Comparison of ENCODE assay signal across 3 cellular contexts in the genomic region with DNA sequence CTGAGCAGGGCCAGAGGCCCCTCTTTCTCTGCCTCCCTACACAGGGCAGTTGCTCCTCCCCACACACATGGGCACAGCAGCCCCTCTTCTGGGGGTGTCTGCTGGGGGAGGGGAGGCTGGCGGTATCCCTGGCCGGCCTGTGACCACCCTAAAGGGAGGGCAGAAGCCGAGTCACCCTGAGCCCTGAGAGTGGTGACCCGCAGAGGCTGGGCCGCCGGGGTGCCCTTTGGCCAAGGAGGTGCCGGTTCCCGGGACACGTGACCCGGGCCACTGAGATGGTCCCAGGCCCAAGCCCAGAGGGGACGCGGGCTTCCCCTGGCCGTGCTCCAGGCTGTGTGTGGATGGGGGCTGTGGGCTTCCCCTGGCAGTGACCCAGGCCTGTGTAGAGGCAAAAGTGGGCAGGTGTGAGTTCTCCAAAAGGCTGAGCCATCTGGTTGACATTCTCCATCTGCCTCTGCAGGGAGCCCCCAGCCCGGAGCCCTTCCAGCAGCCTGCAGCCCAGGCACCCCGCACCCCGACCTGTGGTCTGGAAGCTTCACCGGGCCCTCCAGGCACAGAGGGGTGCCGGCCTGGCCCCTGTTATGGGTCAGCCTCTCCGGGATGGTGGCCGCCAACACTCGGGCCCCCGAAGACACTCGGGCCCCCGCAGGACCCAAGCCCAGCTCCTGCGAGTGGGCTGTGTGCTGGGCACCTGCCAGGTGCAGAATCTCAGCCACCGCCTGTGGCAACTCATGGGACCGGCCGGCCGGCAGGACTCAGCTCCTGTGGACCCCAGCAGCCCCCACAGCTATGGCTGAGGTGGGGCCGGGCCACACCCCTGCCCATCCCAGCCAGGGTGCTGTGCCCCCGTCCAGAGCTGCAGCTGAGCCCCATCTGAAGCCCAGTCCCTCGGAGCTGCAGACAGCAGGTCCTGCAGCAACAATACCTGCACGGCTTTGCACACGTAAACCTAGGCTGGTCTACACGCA.
TF ChIP-seq lines count a peak whose summit lies in the region.

No MANE protein-coding gene starts in this region.

TF ChIP-seq in SK-N-SH, 30 proteins besides CTCF, POLR2A, EP300 and RAD21 (continued from another document and continues in another):
- TF ChIP-seq, protein P1, sequence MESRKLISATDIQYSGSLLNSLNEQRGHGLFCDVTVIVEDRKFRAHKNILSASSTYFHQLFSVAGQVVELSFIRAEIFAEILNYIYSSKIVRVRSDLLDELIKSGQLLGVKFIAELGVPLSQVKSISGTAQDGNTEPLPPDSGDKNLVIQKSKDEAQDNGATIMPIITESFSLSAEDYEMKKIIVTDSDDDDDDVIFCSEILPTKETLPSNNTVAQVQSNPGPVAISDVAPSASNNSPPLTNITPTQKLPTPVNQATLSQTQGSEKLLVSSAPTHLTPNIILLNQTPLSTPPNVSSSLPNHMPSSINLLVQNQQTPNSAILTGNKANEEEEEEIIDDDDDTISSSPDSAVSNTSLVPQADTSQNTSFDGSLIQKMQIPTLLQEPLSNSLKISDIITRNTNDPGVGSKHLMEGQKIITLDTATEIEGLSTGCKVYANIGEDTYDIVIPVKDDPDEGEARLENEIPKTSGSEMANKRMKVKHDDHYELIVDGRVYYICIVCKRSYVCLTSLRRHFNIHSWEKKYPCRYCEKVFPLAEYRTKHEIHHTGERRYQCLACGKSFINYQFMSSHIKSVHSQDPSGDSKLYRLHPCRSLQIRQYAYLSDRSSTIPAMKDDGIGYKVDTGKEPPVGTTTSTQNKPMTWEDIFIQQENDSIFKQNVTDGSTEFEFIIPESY (IDR thresholded peaks at IDR 0.05; ENCODE audit: borderline replicate concordance, low read depth) = no peak
- TF ChIP-seq CHD2 (IDR thresholded peaks at IDR 0.05; ENCODE audit: low read length, partially characterized antibody) (no peak), MEF2A (IDR thresholded peaks at IDR 0.05; ENCODE audit: borderline replicate concordance, low read depth) (no peak), ELF1 (IDR thresholded peaks at IDR 0.05) (no peak)
- TF ChIP-seq, protein P2, sequence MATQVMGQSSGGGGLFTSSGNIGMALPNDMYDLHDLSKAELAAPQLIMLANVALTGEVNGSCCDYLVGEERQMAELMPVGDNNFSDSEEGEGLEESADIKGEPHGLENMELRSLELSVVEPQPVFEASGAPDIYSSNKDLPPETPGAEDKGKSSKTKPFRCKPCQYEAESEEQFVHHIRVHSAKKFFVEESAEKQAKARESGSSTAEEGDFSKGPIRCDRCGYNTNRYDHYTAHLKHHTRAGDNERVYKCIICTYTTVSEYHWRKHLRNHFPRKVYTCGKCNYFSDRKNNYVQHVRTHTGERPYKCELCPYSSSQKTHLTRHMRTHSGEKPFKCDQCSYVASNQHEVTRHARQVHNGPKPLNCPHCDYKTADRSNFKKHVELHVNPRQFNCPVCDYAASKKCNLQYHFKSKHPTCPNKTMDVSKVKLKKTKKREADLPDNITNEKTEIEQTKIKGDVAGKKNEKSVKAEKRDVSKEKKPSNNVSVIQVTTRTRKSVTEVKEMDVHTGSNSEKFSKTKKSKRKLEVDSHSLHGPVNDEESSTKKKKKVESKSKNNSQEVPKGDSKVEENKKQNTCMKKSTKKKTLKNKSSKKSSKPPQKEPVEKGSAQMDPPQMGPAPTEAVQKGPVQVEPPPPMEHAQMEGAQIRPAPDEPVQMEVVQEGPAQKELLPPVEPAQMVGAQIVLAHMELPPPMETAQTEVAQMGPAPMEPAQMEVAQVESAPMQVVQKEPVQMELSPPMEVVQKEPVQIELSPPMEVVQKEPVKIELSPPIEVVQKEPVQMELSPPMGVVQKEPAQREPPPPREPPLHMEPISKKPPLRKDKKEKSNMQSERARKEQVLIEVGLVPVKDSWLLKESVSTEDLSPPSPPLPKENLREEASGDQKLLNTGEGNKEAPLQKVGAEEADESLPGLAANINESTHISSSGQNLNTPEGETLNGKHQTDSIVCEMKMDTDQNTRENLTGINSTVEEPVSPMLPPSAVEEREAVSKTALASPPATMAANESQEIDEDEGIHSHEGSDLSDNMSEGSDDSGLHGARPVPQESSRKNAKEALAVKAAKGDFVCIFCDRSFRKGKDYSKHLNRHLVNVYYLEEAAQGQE (IDR thresholded peaks at IDR 0.05; ENCODE audit: low read depth, low read length) = no peak
- TF ChIP-seq, protein P3, sequence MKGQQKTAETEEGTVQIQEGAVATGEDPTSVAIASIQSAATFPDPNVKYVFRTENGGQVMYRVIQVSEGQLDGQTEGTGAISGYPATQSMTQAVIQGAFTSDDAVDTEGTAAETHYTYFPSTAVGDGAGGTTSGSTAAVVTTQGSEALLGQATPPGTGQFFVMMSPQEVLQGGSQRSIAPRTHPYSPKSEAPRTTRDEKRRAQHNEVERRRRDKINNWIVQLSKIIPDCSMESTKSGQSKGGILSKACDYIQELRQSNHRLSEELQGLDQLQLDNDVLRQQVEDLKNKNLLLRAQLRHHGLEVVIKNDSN (IDR thresholded peaks at IDR 0.05; ENCODE audit: borderline replicate concordance, low read depth) = no peak

TF ChIP-seq in SK-N-SH treated with all-trans-retinoic acid at 6 μM for 48 hours, 23 proteins besides CTCF, POLR2A, EP300 and RAD21 (continued from another document):
- TF ChIP-seq, protein P4, sequence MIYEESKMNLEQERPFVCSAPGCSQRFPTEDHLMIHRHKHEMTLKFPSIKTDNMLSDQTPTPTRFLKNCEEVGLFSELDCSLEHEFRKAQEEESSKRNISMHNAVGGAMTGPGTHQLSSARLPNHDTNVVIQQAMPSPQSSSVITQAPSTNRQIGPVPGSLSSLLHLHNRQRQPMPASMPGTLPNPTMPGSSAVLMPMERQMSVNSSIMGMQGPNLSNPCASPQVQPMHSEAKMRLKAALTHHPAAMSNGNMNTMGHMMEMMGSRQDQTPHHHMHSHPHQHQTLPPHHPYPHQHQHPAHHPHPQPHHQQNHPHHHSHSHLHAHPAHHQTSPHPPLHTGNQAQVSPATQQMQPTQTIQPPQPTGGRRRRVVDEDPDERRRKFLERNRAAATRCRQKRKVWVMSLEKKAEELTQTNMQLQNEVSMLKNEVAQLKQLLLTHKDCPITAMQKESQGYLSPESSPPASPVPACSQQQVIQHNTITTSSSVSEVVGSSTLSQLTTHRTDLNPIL (CRISPR knock-in tag; IDR thresholded peaks at IDR 0.05; ENCODE audit: low read depth) = no peak
- no peak for TF ChIP-seq ARNTL (CRISPR knock-in tag; IDR thresholded peaks at IDR 0.05; ENCODE audit: borderline replicate concordance, low read depth)
- no peak for TF ChIP-seq ZNF565 (CRISPR knock-in tag; conservative IDR thresholded peaks at IDR 0.05; ENCODE audit: low read depth)
- TF ChIP-seq TOX (CRISPR knock-in tag; IDR thresholded peaks at IDR 0.05; ENCODE audit: borderline replicate concordance) = no peak
- TF ChIP-seq PPARA (CRISPR knock-in tag; IDR thresholded peaks at IDR 0.05; ENCODE audit: borderline replicate concordance) = no peak
- TF ChIP-seq, protein P5, sequence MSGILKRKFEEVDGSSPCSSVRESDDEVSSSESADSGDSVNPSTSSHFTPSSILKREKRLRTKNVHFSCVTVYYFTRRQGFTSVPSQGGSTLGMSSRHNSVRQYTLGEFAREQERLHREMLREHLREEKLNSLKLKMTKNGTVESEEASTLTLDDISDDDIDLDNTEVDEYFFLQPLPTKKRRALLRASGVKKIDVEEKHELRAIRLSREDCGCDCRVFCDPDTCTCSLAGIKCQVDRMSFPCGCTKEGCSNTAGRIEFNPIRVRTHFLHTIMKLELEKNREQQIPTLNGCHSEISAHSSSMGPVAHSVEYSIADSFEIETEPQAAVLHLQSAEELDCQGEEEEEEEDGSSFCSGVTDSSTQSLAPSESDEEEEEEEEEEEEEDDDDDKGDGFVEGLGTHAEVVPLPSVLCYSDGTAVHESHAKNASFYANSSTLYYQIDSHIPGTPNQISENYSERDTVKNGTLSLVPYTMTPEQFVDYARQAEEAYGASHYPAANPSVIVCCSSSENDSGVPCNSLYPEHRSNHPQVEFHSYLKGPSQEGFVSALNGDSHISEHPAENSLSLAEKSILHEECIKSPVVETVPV (CRISPR knock-in tag; IDR thresholded peaks at IDR 0.05) = no peak
- TF ChIP-seq ZFP3 (CRISPR knock-in tag; IDR thresholded peaks at IDR 0.05) = no peak
- TF ChIP-seq RARB (CRISPR knock-in tag; IDR thresholded peaks at IDR 0.05) = no peak
- TF ChIP-seq, protein P6, sequence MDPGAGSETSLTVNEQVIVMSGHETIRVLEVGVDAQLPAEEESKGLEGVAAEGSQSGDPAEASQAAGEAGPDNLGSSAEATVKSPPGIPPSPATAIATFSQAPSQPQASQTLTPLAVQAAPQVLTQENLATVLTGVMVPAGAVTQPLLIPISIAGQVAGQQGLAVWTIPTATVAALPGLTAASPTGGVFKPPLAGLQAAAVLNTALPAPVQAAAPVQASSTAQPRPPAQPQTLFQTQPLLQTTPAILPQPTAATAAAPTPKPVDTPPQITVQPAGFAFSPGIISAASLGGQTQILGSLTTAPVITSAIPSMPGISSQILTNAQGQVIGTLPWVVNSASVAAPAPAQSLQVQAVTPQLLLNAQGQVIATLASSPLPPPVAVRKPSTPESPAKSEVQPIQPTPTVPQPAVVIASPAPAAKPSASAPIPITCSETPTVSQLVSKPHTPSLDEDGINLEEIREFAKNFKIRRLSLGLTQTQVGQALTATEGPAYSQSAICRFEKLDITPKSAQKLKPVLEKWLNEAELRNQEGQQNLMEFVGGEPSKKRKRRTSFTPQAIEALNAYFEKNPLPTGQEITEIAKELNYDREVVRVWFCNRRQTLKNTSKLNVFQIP (CRISPR knock-in tag; IDR thresholded peaks at IDR 0.05; ENCODE audit: borderline replicate concordance, low read depth) = no peak
- no peak for TF ChIP-seq SNAI2 (CRISPR knock-in tag; IDR thresholded peaks at IDR 0.05)
- TF ChIP-seq ZFP30 (CRISPR knock-in tag; IDR thresholded peaks at IDR 0.05) = no peak
- TF ChIP-seq ISL1 (CRISPR knock-in tag; IDR thresholded peaks at IDR 0.05) = no peak

TF ChIP-seq in WTC11, 78 proteins besides CTCF, POLR2A, EP300 and RAD21 (continued from another document and continues in another):
- TF ChIP-seq, protein P7, sequence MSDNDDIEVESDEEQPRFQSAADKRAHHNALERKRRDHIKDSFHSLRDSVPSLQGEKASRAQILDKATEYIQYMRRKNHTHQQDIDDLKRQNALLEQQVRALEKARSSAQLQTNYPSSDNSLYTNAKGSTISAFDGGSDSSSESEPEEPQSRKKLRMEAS (CRISPR knock-in tag; IDR thresholded peaks at IDR 0.05) = peak; percentile 50; the same call in 1 of the 2 replicates
- TF ChIP-seq, protein P8, sequence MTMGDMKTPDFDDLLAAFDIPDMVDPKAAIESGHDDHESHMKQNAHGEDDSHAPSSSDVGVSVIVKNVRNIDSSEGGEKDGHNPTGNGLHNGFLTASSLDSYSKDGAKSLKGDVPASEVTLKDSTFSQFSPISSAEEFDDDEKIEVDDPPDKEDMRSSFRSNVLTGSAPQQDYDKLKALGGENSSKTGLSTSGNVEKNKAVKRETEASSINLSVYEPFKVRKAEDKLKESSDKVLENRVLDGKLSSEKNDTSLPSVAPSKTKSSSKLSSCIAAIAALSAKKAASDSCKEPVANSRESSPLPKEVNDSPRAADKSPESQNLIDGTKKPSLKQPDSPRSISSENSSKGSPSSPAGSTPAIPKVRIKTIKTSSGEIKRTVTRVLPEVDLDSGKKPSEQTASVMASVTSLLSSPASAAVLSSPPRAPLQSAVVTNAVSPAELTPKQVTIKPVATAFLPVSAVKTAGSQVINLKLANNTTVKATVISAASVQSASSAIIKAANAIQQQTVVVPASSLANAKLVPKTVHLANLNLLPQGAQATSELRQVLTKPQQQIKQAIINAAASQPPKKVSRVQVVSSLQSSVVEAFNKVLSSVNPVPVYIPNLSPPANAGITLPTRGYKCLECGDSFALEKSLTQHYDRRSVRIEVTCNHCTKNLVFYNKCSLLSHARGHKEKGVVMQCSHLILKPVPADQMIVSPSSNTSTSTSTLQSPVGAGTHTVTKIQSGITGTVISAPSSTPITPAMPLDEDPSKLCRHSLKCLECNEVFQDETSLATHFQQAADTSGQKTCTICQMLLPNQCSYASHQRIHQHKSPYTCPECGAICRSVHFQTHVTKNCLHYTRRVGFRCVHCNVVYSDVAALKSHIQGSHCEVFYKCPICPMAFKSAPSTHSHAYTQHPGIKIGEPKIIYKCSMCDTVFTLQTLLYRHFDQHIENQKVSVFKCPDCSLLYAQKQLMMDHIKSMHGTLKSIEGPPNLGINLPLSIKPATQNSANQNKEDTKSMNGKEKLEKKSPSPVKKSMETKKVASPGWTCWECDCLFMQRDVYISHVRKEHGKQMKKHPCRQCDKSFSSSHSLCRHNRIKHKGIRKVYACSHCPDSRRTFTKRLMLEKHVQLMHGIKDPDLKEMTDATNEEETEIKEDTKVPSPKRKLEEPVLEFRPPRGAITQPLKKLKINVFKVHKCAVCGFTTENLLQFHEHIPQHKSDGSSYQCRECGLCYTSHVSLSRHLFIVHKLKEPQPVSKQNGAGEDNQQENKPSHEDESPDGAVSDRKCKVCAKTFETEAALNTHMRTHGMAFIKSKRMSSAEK (CRISPR knock-in tag; IDR thresholded peaks at IDR 0.05; ENCODE audit: borderline replicate concordance) = no peak
- TF ChIP-seq, protein P9, sequence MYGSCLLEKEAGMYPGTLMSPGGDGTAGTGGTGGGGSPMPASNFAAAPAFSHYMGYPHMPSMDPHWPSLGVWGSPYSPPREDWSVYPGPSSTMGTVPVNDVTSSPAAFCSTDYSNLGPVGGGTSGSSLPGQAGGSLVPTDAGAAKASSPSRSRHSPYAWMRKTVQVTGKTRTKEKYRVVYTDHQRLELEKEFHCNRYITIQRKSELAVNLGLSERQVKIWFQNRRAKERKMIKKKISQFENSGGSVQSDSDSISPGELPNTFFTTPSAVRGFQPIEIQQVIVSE (CRISPR knock-in tag; IDR thresholded peaks at IDR 0.05; ENCODE audit: borderline replicate concordance) = no peak
- TF ChIP-seq KAT7 (CRISPR knock-in tag; IDR thresholded peaks at IDR 0.05; ENCODE audit: borderline replicate concordance) (no peak), MXD4 (CRISPR knock-in tag; IDR thresholded peaks at IDR 0.05; ENCODE audit: borderline replicate concordance) (no peak)
- TF ChIP-seq, protein P10, sequence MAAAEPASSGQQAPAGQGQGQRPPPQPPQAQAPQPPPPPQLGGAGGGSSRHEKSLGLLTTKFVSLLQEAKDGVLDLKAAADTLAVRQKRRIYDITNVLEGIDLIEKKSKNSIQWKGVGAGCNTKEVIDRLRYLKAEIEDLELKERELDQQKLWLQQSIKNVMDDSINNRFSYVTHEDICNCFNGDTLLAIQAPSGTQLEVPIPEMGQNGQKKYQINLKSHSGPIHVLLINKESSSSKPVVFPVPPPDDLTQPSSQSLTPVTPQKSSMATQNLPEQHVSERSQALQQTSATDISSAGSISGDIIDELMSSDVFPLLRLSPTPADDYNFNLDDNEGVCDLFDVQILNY (CRISPR knock-in tag; IDR thresholded peaks at IDR 0.05) = no peak
- TF ChIP-seq, protein P11, sequence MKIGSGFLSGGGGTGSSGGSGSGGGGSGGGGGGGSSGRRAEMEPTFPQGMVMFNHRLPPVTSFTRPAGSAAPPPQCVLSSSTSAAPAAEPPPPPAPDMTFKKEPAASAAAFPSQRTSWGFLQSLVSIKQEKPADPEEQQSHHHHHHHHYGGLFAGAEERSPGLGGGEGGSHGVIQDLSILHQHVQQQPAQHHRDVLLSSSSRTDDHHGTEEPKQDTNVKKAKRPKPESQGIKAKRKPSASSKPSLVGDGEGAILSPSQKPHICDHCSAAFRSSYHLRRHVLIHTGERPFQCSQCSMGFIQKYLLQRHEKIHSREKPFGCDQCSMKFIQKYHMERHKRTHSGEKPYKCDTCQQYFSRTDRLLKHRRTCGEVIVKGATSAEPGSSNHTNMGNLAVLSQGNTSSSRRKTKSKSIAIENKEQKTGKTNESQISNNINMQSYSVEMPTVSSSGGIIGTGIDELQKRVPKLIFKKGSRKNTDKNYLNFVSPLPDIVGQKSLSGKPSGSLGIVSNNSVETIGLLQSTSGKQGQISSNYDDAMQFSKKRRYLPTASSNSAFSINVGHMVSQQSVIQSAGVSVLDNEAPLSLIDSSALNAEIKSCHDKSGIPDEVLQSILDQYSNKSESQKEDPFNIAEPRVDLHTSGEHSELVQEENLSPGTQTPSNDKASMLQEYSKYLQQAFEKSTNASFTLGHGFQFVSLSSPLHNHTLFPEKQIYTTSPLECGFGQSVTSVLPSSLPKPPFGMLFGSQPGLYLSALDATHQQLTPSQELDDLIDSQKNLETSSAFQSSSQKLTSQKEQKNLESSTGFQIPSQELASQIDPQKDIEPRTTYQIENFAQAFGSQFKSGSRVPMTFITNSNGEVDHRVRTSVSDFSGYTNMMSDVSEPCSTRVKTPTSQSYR (CRISPR knock-in tag; IDR thresholded peaks at IDR 0.05) = no peak
